8 cellular contexts compared by ENCODE assay signal in the genomic region with DNA sequence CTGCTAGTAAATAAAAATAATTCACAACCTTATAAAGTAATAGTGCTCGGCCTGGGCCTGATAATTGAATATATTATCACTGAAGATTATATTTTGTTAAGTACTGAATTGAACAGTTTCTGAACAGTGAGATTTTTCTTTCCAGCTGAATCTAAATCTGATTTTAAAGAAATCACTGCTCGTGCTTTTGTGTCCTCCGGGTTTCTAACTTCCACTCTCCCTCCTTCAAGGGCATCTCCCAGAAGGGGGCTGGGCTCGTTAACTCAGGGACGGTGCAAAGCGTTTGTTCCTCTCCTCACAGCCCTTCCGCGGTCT. TPM values are rescaled to one million over a fixed set of nuclear protein-coding genes. Genes with fewer than 3 reads are reported as not detected.
DNase-seq lines count a peak whose midpoint lies in the region; ATAC-seq and TF ChIP-seq lines count a peak whose summit lies in the region.

No MANE protein-coding gene starts in this region.

- in situ Hi-C loops in astrocyte of the spinal cord (cut with HindIII; ENCODE audit: low sequenced_read_pairs) = no loop called here

- no peaks in the 10 kb centered on the region for H3K9me3 ChIP-seq in tibial artery

- 2% methylated on average over 8 of the region's 8 CpGs for WGBS in lower leg skin, 2 donors

- intact Hi-C loops in lower leg skin (cut with DNase I; ENCODE audit: low total_unique reads) = loop anchor here (10.0 kb wide), 1 partner anchor 135 kb away; no protein-coding TSS in a partner anchor
- intact Hi-C loops in tibial artery (cut with DNase I; ENCODE audit: low total_unique reads) = loop anchor here (10.0 kb wide), 1 partner anchor 135 kb away; no protein-coding TSS in a partner anchor
- intact Hi-C loops in head of caudate nucleus (cut with DNase I) = no loop called here

- H3K27ac ChIP-seq in tibial artery = peak overlapping the region; percentile 99 to 100

- peaks cover 0 to 30% (median 18%) of the 10 kb centered on the region in 4 donors for H3K4me1 ChIP-seq in tibial artery

- H3K36me3 ChIP-seq in tibial artery = no peaks in the 10 kb centered on the region

- TF ChIP-seq POLR2A in lower leg skin (IDR thresholded peaks at IDR 0.05) = no peak

- DNase-seq in activated CD8-positive, alpha-beta memory T cell treated with anti-CD3 and anti-CD28 coated beads, Interleukin-2, amount 10 ng/mL, durations not matched to agents 7 days and 5 days = no peak
- DNase-seq in activated CD8-positive, alpha-beta memory T cell treated with anti-CD3 and anti-CD28 coated beads for 24 hours = no peak
- DNase-seq in astrocyte of the spinal cord (ENCODE audit: low read depth, low spot score) (no peak), lower leg skin (ENCODE audit: low spot score in 2 of 2) (no peak), tibial artery (no peak), EL (no peak), head of caudate nucleus (no peak)

- H3K4me1 Mint-ChIP-seq in activated CD8-positive, alpha-beta memory T cell treated with anti-CD3 and anti-CD28 coated beads, Interleukin-2, amount 10 ng/mL, durations not matched to agents 7 days and 5 days = peaks cover 32% of the 10 kb centered on the region

- H3K4me3 Mint-ChIP-seq in activated CD8-positive, alpha-beta memory T cell treated with anti-CD3 and anti-CD28 coated beads, Interleukin-2, amount 10 ng/mL, durations not matched to agents 7 days and 5 days = peak overlapping the region; percentile 81

- CTCF ChIA-PET in activated CD8-positive, alpha-beta memory T cell treated with anti-CD3 and anti-CD28 coated beads, Interleukin-2, amount 10 ng/mL, durations not matched to agents 7 days and 5 days (lab: Charles Lee) = interaction anchor here (0.5 to 3.5 kb wide), 60 partner anchors 9 to 1048 kb away, joined by 3 to 50 read pairs (median 5); a partner anchor contains a TSS

- H3K36me3 Mint-ChIP-seq in activated CD8-positive, alpha-beta memory T cell treated with anti-CD3 and anti-CD28 coated beads, Interleukin-2, amount 10 ng/mL, durations not matched to agents 7 days and 5 days = no peaks in the 10 kb centered on the region

- H3K4me3 ChIP-seq in astrocyte of the spinal cord (ENCODE audit: low read depth, low read length) (peak overlapping the region; percentile 74), lower leg skin (ENCODE audit: low read depth, poor library complexity, severe bottlenecking) (peak overlapping the region; percentile 58), tibial artery (peak overlapping the region; percentile 85 to 96)

- ATAC-seq in activated CD8-positive, alpha-beta memory T cell treated with anti-CD3 and anti-CD28 coated beads, Interleukin-2, amount 10 ng/mL, durations not matched to agents 7 days and 5 days = no peak
- no peak for ATAC-seq in HG03432 (IDR thresholded peaks at IDR 0.05; ENCODE audit: unreplicated experiment)

- TF ChIP-seq CTCF in astrocyte of the spinal cord (IDR thresholded peaks at IDR 0.05; ENCODE audit: low read depth, low read length) = no peak
- TF ChIP-seq CTCF in lower leg skin (IDR thresholded peaks at IDR 0.05) = no peak
- no peak for TF ChIP-seq CTCF in tibial artery (IDR thresholded peaks at IDR 0.05)

- H3K27me3 ChIP-seq in tibial artery = no peaks in the 10 kb centered on the region

- peak overlapping the region; percentile 70 for H3K27ac Mint-ChIP-seq in activated CD8-positive, alpha-beta memory T cell treated with anti-CD3 and anti-CD28 coated beads, Interleukin-2, amount 10 ng/mL, durations not matched to agents 7 days and 5 days

- H3K27me3 Mint-ChIP-seq in activated CD8-positive, alpha-beta memory T cell treated with anti-CD3 and anti-CD28 coated beads, Interleukin-2, amount 10 ng/mL, durations not matched to agents 7 days and 5 days = peaks cover 8% of the 10 kb centered on the region

- no peaks in the 10 kb centered on the region for H3K9me3 Mint-ChIP-seq in activated CD8-positive, alpha-beta memory T cell treated with anti-CD3 and anti-CD28 coated beads, Interleukin-2, amount 10 ng/mL, durations not matched to agents 7 days and 5 days (ENCODE audit: low read depth)

RNA-seq across cellular contexts. Expression of a gene that starts 0.8 kb away (rescaled TPM):
- total RNA-seq in activated CD8-positive, alpha-beta memory T cell treated with anti-CD3 and anti-CD28 coated beads, Interleukin-2, amount 10 ng/mL, durations not matched to agents 7 days and 5 days = 10 to 100 TPM; 14.2 to 21.3 TPM
- 10 to 100 TPM; 44.1 to 53.1 (median 46.0) TPM for total RNA-seq in lower leg skin
